1 cellular context compared by ENCODE assay signal in genomic region chr4:6782147-6782845, GRCh38.
TF ChIP-seq lines count a peak whose summit lies in the region.

Gene KIAA0232, plus strand, starts transcription at chr4:6782727. Its CDS starts 41,727 bp downstream, at chr4:6824454.

TF ChIP-seq in K562, 482 proteins besides CTCF, POLR2A, EP300 and RAD21 (continued from another document and continues in another):
- TF ChIP-seq ZNF609 (CRISPR knock-in tag; IDR thresholded peaks at IDR 0.05; ENCODE audit: borderline replicate concordance) (no peak), BRD4 (IDR thresholded peaks at IDR 0.05) (no peak), RREB1 (CRISPR knock-in tag; IDR thresholded peaks at IDR 0.05) (peak; percentile 52; the same call in 1 of the 2 replicates), CCNT2 (IDR thresholded peaks at IDR 0.05; ENCODE audit: borderline replicate concordance, extremely low read depth, insufficient read length, low read depth, low read length) (peak; percentile 83), ZNF280A (IDR thresholded peaks at IDR 0.05; ENCODE audit: low read depth, partially characterized antibody) (no peak), TAF1 (IDR thresholded peaks at IDR 0.05; ENCODE audit: control insufficient read depth, extremely low read depth, insufficient read depth, low read length, severe bottlenecking) (peak; percentile 78), ZNF318 (IDR thresholded peaks at IDR 0.05; ENCODE audit: borderline replicate concordance in 1 of 2, low read depth in 1 of 2) (no peak), RBFOX2 (IDR thresholded peaks at IDR 0.05; ENCODE audit: low read depth, low read length) (0 out of 2 replicates have a peak, but pooled peaks have one; percentile 64), STAG1 (CRISPR knock-in tag; IDR thresholded peaks at IDR 0.05; ENCODE audit: borderline replicate concordance) (no peak), ZNF518B (CRISPR knock-in tag; IDR thresholded peaks at IDR 0.05) (no peak), TARDBP (IDR thresholded peaks at IDR 0.05) (peak; percentile 19; the same call in 1 of the 2 replicates), ZNF444 (CRISPR knock-in tag; IDR thresholded peaks at IDR 0.05) (no peak), NR2C1 (IDR thresholded peaks at IDR 0.05) (no peak), NR2C1 (tag; IDR thresholded peaks at IDR 0.05) (no peak), MITF (IDR thresholded peaks at IDR 0.05) (no peak), SAP30 (IDR thresholded peaks at IDR 0.05; ENCODE audit: borderline replicate concordance, insufficient read depth, low read depth, low read length, poor library complexity, severe bottlenecking) (no peak), JUND (IDR thresholded peaks at IDR 0.05; ENCODE audit: borderline replicate concordance, low read depth, low read length) (peak; percentile 88), JUND (tag; IDR thresholded peaks at IDR 0.05; ENCODE audit: borderline replicate concordance, low read depth, low read length) (peak; percentile 81; the same call in 1 of the 3 replicates), RBM25 (IDR thresholded peaks at IDR 0.05; ENCODE audit: low read depth, low read length, severe bottlenecking) (peak; percentile 64), NR2F6 (CRISPR knock-in tag; IDR thresholded peaks at IDR 0.05) (no peak), SMAD4 (CRISPR knock-in tag; conservative IDR thresholded peaks at IDR 0.05) (peak; percentile 95), SMARCA5 (IDR thresholded peaks at IDR 0.05) (no peak), MBD2 (IDR thresholded peaks at IDR 0.05; ENCODE audit: borderline replicate concordance, low read depth) (no peak), MAFG (tag; conservative IDR thresholded peaks at IDR 0.05) (no peak), SRSF3 (IDR thresholded peaks at IDR 0.05; ENCODE audit: insufficient read depth, low read length) (no peak)
